Comparison of ENCODE assay signal across 16 cellular contexts in the genomic region with DNA sequence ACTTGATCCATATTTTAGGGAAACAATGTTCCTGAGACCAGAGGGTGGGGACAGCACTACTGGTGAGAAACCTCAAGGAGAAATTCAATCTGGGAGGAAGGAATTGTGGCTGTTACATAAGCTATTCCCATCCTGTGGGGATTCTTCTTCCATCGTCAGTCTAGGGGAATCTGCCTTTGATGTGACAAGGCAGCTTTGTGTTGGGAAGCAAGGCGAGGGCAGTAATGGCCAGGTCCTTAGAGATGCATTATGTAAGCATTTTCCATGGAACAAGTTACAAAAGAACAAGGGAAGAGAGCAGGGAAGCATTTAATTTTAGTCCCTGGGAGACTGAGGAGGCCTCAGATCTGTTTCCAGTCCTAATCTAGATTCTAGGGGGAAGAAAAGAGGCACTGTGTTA.
"Had no signal": no experiment of that assay in that cellular context is flagged by ENCODE, and none has a peak within 500 bp of the region (broad histone marks: within the 10 kb centered on the region; RNA-seq: fewer than 3 reads in every experiment).

No MANE protein-coding gene starts in this region.

- H3K27me3 ChIP-seq: body of pancreas, right atrium auricular region, transverse colon had no signal

- H3K4me1 ChIP-seq: right atrium auricular region, transverse colon had no signal

- H3K27ac Mint-ChIP-seq: activated CD4-positive, alpha-beta T cell treated with anti-CD3 and anti-CD28 coated beads, Interleukin-2, amount 10 ng/mL, durations not matched to agents 24 days and 14 days; activated T-helper 17 cell treated with anti-CD3 and anti-CD28 coated beads, Interleukin-2, amount 50 U/mL, for 72 hours; stimulated activated memory B cell treated with anti-CD40 and anti-IgM and Interleukin-4, amounts not matched to agents 10 μg/mL and 1 μg/mL and 100 μg/mL, for 72 hours had no signal

- ATAC-seq: activated T-helper 17 cell treated with anti-CD3 and anti-CD28 coated beads, Interleukin-2, amount 50 U/mL, for 72 hours; body of pancreas; left ventricle myocardium superior; stimulated activated memory B cell treated with anti-CD40 and anti-IgM and Interleukin-4, amounts not matched to agents 10 μg/mL and 1 μg/mL and 100 μg/mL, for 72 hours had no signal

- H3K9me3 Mint-ChIP-seq: activated CD4-positive, alpha-beta T cell treated with anti-CD3 and anti-CD28 coated beads, Interleukin-2, amount 10 ng/mL, durations not matched to agents 24 days and 14 days; central memory CD8-positive, alpha-beta T cell; stimulated activated memory B cell treated with anti-CD40 and anti-IgM and Interleukin-4, amounts not matched to agents 10 μg/mL and 1 μg/mL and 100 μg/mL, for 72 hours had no signal

- H3K27me3 Mint-ChIP-seq: activated CD4-positive, alpha-beta T cell treated with anti-CD3 and anti-CD28 coated beads, Interleukin-2, amount 10 ng/mL, durations not matched to agents 24 days and 14 days; activated T-helper 17 cell treated with anti-CD3 and anti-CD28 coated beads, Interleukin-2, amount 50 U/mL, for 72 hours; central memory CD8-positive, alpha-beta T cell; stimulated activated memory B cell treated with anti-CD40 and anti-IgM and Interleukin-4, amounts not matched to agents 10 μg/mL and 1 μg/mL and 100 μg/mL, for 72 hours had no signal

- H3K36me3 ChIP-seq: right atrium auricular region, transverse colon, WERI-Rb-1 had no signal

- H3K4me3 Mint-ChIP-seq: activated CD4-positive, alpha-beta T cell treated with anti-CD3 and anti-CD28 coated beads, Interleukin-2, amount 10 ng/mL, durations not matched to agents 24 days and 14 days; activated T-helper 17 cell treated with anti-CD3 and anti-CD28 coated beads, Interleukin-2, amount 50 U/mL, for 72 hours; central memory CD8-positive, alpha-beta T cell; stimulated activated memory B cell treated with anti-CD40 and anti-IgM and Interleukin-4, amounts not matched to agents 10 μg/mL and 1 μg/mL and 100 μg/mL, for 72 hours had no signal

- H3K4me1 Mint-ChIP-seq: activated CD4-positive, alpha-beta T cell treated with anti-CD3 and anti-CD28 coated beads, Interleukin-2, amount 10 ng/mL, durations not matched to agents 24 days and 14 days; activated T-helper 17 cell treated with anti-CD3 and anti-CD28 coated beads, Interleukin-2, amount 50 U/mL, for 72 hours; central memory CD8-positive, alpha-beta T cell; stimulated activated memory B cell treated with anti-CD40 and anti-IgM and Interleukin-4, amounts not matched to agents 10 μg/mL and 1 μg/mL and 100 μg/mL, for 72 hours had no signal

- H3K36me3 Mint-ChIP-seq: stimulated activated memory B cell treated with anti-CD40 and anti-IgM and Interleukin-4, amounts not matched to agents 10 μg/mL and 1 μg/mL and 100 μg/mL, for 72 hours had no signal

- H3K27ac ChIP-seq: body of pancreas, parathyroid adenoma, right atrium auricular region, transverse colon, WERI-Rb-1 had no signal

- DNase-seq: activated CD4-positive, alpha-beta T cell treated with anti-CD3 and anti-CD28 coated beads, Interleukin-2, amount 10 ng/mL, durations not matched to agents 24 days and 14 days; activated naive CD4-positive, alpha-beta T cell treated with anti-CD3 and anti-CD28 coated beads, Interleukin-2, amount 50 U/mL, for 16 hours; body of pancreas; effector memory CD4-positive, alpha-beta T cell; erythroblast; left ventricle myocardium superior; mesendoderm; stimulated activated CD4-positive, alpha-beta T cell treated with anti-CD3 and anti-CD28 coated beads, Interleukin-1b, Interleukin-23, amount 100 ng/mL, for 48 hours; transverse colon; WERI-Rb-1 had no signal

- H3K4me3 ChIP-seq: body of pancreas, right atrium auricular region, smooth muscle cell, transverse colon had no signal

- H3K9me3 ChIP-seq: body of pancreas, right atrium auricular region, transverse colon had no signal
